In genomic region chr12:104469523-104469922, GRCh38 we compare ENCODE assay signal across 23 cellular contexts. TPM values are rescaled to one million over a fixed set of nuclear protein-coding genes. Genes with fewer than 3 reads are reported as not detected.
DNase-seq lines count a peak whose midpoint lies in the region; ATAC-seq and TF ChIP-seq lines count a peak whose summit lies in the region.
"Had no signal": no experiment of that assay in that cellular context is flagged by ENCODE, and none has a peak within 500 bp of the region (broad histone marks: within the 10 kb centered on the region; RNA-seq: fewer than 3 reads in every experiment).

No MANE protein-coding gene starts in this region.

- H3K9me3 ChIP-seq in trophoblast cell (ENCODE audit: insufficient read depth, low read depth, low read length): no peaks in the 10 kb centered on the region
- no peaks in the 10 kb centered on the region for H3K9me3 ChIP-seq in PC-3 (ENCODE audit: low read length)
- H3K9me3 ChIP-seq: lower lobe of right lung, prostate gland, SJCRH30, suprapubic skin had no signal

- H3K4me3 ChIP-seq in trophoblast cell (ENCODE audit: low read depth, low read length): no peak overlapping the region
- H3K4me3 ChIP-seq in PC-3 (ENCODE audit: low read length): no peak overlapping the region
- H3K4me3 ChIP-seq: lower lobe of right lung, prostate gland, SJCRH30, suprapubic skin had no signal

- CTCF ChIA-PET in PC-3 (lab: Charles Lee): no interaction called here

- no peaks in the 10 kb centered on the region for H3K27me3 ChIP-seq in trophoblast cell (ENCODE audit: insufficient read depth, low read length)
- H3K27me3 ChIP-seq in PC-3 (ENCODE audit: low read length): no peaks in the 10 kb centered on the region
- H3K27me3 ChIP-seq: SJCRH30, suprapubic skin had no signal

- no peaks in the 10 kb centered on the region for H3K9me2 ChIP-seq in PC-3 (replicated peaks; ENCODE audit: low read length)

- peaks cover 60% of the 10 kb centered on the region for H3K36me3 Mint-ChIP-seq in T-helper 2 cell treated with Interferon-gamma antibody and Interleukin-4, amounts not matched to agents 5 μg/mL and 100 μg/mL, for 36 hours (ENCODE audit: low read depth)
- H3K36me3 Mint-ChIP-seq in IgD-negative memory B cell: peaks cover 7% of the 10 kb centered on the region
- peaks cover 7% of the 10 kb centered on the region for H3K36me3 Mint-ChIP-seq in central memory CD8-positive, alpha-beta T cell (ENCODE audit: insufficient read depth)

- peak overlapping the region; percentile 37 for H3K27ac Mint-ChIP-seq in T-helper 2 cell treated with Interferon-gamma antibody and Interleukin-4, amounts not matched to agents 5 μg/mL and 100 μg/mL, for 36 hours
- peak overlapping the region in 2 of 3 donors; percentile 72 to 96 for H3K27ac Mint-ChIP-seq in IgD-negative memory B cell
- no peak overlapping the region for H3K27ac Mint-ChIP-seq in central memory CD8-positive, alpha-beta T cell (ENCODE audit: low read depth)
- H3K27ac Mint-ChIP-seq: activated naive CD4-positive, alpha-beta T cell treated with anti-CD3 and anti-CD28 coated beads, Interleukin-2, amount 50 U/mL, for 72 hours had no signal

- no peak overlapping the region for H2BK12ac ChIP-seq in trophoblast cell (ENCODE audit: low read length)

- H3K4me1 ChIP-seq in trophoblast cell (ENCODE audit: control insufficient read depth in 1 of 2, insufficient read depth in 2 of 2, low read length in 2 of 2): peaks cover 0 to 2% of the 10 kb centered on the region in 2 experiments
- no peaks in the 10 kb centered on the region for H3K4me1 ChIP-seq in PC-3 (ENCODE audit: insufficient read depth, low read length)
- H3K4me1 ChIP-seq: prostate gland, suprapubic skin had no signal

- intact Hi-C loops in PC-3 (cut with micrococcal nuclease): no loop called here

- H3K4me1 Mint-ChIP-seq in T-helper 2 cell treated with Interferon-gamma antibody and Interleukin-4, amounts not matched to agents 5 μg/mL and 100 μg/mL, for 36 hours (ENCODE audit: low read depth): peaks cover 88% of the 10 kb centered on the region
- H3K4me1 Mint-ChIP-seq in IgD-negative memory B cell: peaks cover 67 to 81% (median 73%) of the 10 kb centered on the region in 3 donors
- H3K4me1 Mint-ChIP-seq in central memory CD8-positive, alpha-beta T cell: peaks cover 90% of the 10 kb centered on the region

- H2BK120ac ChIP-seq in trophoblast cell (ENCODE audit: insufficient read depth, low read length, poor library complexity): no peak overlapping the region

- H3K27ac ChIP-seq in trophoblast cell (ENCODE audit: low read depth, low read length) (no peak overlapping the region), PC-3 (ENCODE audit: low read length) (no peak overlapping the region)
- H3K27ac ChIP-seq: 22Rv1, lower lobe of right lung, prostate gland, SJCRH30, suprapubic skin had no signal

- peak overlapping the region; percentile 95 for H3K23ac ChIP-seq in trophoblast cell (ENCODE audit: low read length)

- H3K79me2 ChIP-seq in trophoblast cell (ENCODE audit: control insufficient read depth, insufficient read depth, low read length, poor library complexity) (no peaks in the 10 kb centered on the region), PC-3 (ENCODE audit: low read length) (peaks cover 47% of the 10 kb centered on the region)

- no TSS peak for BruUV-seq in PC-3 (replicated peaks; lab: Mats Ljungman, UMichigan)

- POLR2A ChIA-PET in PC-3 (lab: Charles Lee; ENCODE audit: unreplicated experiment): no interaction called here

- no peak overlapping the region for H3K4me3 Mint-ChIP-seq in T-helper 2 cell treated with Interferon-gamma antibody and Interleukin-4, amounts not matched to agents 5 μg/mL and 100 μg/mL, for 36 hours
- peak overlapping the region in 2 of 4 donors; percentile 45 to 83 for H3K4me3 Mint-ChIP-seq in IgD-negative memory B cell
- H3K4me3 Mint-ChIP-seq in central memory CD8-positive, alpha-beta T cell: peak overlapping the region; percentile 29

- H3K18ac ChIP-seq in trophoblast cell (ENCODE audit: low read length): no peak overlapping the region

- ATAC-seq in central memory CD8-positive, alpha-beta T cell (replicated peaks; ENCODE audit: extremely low read depth, poor library complexity, severe bottlenecking): no peak
- ATAC-seq in PC-3 (no peak), GM18520 (IDR thresholded peaks at IDR 0.05; ENCODE audit: unreplicated experiment) (no peak), SK-N-SH treated with all-trans-retinoic acid at 6 μM for 48 hours (no peak)
- ATAC-seq: lower lobe of right lung, sciatic nerve had no signal

- H3K36me3 ChIP-seq in trophoblast cell (ENCODE audit: control insufficient read depth in 1 of 2, insufficient read depth in 2 of 2, low read length in 2 of 2) (no peaks in the 10 kb centered on the region), PC-3 (ENCODE audit: low read depth, low read length) (no peaks in the 10 kb centered on the region)
- H3K36me3 ChIP-seq: lower lobe of right lung, prostate gland, SJCRH30, suprapubic skin had no signal

- no peak overlapping the region for H2AFZ ChIP-seq in trophoblast cell (ENCODE audit: insufficient read depth, low read length, poor library complexity)
- no peak overlapping the region for H2AFZ ChIP-seq in PC-3 (ENCODE audit: low read length)

- H4K91ac ChIP-seq in trophoblast cell (ENCODE audit: low read depth, low read length): no peak overlapping the region

- H3F3A ChIP-seq in PC-3 (ENCODE audit: low read length, unreplicated experiment): no peaks in the 10 kb centered on the region

- H3K27me3 Mint-ChIP-seq in T-helper 2 cell treated with Interferon-gamma antibody and Interleukin-4, amounts not matched to agents 5 μg/mL and 100 μg/mL, for 36 hours (ENCODE audit: low read depth): no peaks in the 10 kb centered on the region
- no peaks in the 10 kb centered on the region for H3K27me3 Mint-ChIP-seq in IgD-negative memory B cell
- no peaks in the 10 kb centered on the region for H3K27me3 Mint-ChIP-seq in central memory CD8-positive, alpha-beta T cell

- no CpG with 5 or more reads among the region's 1 CpG for WGBS in trophoblast cell (ENCODE audit: extremely low coverage, insufficient coverage, insufficient read length)

- peaks cover 19% of the 10 kb centered on the region for H3K9me3 Mint-ChIP-seq in T-helper 2 cell treated with Interferon-gamma antibody and Interleukin-4, amounts not matched to agents 5 μg/mL and 100 μg/mL, for 36 hours
- H3K9me3 Mint-ChIP-seq in IgD-negative memory B cell: peaks cover 0 to 2% (median 0%) of the 10 kb centered on the region in 3 donors
- peaks cover 5% of the 10 kb centered on the region for H3K9me3 Mint-ChIP-seq in central memory CD8-positive, alpha-beta T cell

- no peak overlapping the region for H2BK5ac ChIP-seq in trophoblast cell (ENCODE audit: low read depth, low read length, poor library complexity)

- H3K79me1 ChIP-seq in trophoblast cell (ENCODE audit: low read length): no peaks in the 10 kb centered on the region

- no peak overlapping the region for H3K14ac ChIP-seq in trophoblast cell (ENCODE audit: low read length)

- DNase-seq in T-helper 2 cell treated with Interferon-gamma antibody and Interleukin-4, amounts not matched to agents 5 μg/mL and 100 μg/mL, for 36 hours (ENCODE audit: low spot score): no peak
- DNase-seq in T-helper 2 cell (no peak), trophoblast cell (no peak), PC-3 (no peak)
- no peak for DNase-seq in central memory CD8-positive, alpha-beta T cell (ENCODE audit: low spot score in 2 of 2)
- DNase-seq: activated CD4-positive, alpha-beta T cell treated with anti-CD3 and anti-CD28 coated beads for 48 hours; caudate nucleus; lower lobe of right lung; NCI-H1092 treated with DMSO at 0.1 percent for 48 hours; NCI-H2029; NCI-H526 treated with DMSO at 0.1 percent for 48 hours; SJCRH30; stimulated activated CD4-positive, alpha-beta T cell treated with anti-CD3 and anti-CD28 coated beads, Interleukin-12 subunit alpha, Interleukin-12 subunit beta, amount 100 ng/mL, for 4 hours; stimulated activated CD4-positive, alpha-beta T cell treated with anti-CD3 and anti-CD28 coated beads, Interleukin-4, amount 100 ng/mL, for 24 hours; stimulated activated naive CD4-positive, alpha-beta T cell had no signal

- no peak overlapping the region for H2AK5ac ChIP-seq in trophoblast cell (ENCODE audit: low read length)

- no peaks in the 10 kb centered on the region for H4K20me1 ChIP-seq in PC-3 (ENCODE audit: low read length)

- H3K4ac ChIP-seq in trophoblast cell (ENCODE audit: low read depth, low read length): no peak overlapping the region

- H4K8ac ChIP-seq in trophoblast cell (ENCODE audit: low read depth, low read length): no peak overlapping the region

- TF ChIP-seq CTCF in PC-3 (conservative IDR thresholded peaks at IDR 0.05; ENCODE audit: low read depth, low read length): no peak

- H3K4me2 ChIP-seq in trophoblast cell (ENCODE audit: low read length) (no peak overlapping the region), PC-3 (ENCODE audit: low read length) (no peak overlapping the region)

- H4K12ac ChIP-seq in trophoblast cell (ENCODE audit: low read depth, low read length): no peak overlapping the region

- H3K9ac ChIP-seq in trophoblast cell (ENCODE audit: low read length) (no peak overlapping the region), PC-3 (ENCODE audit: low read length) (no peak overlapping the region)

TF ChIP-seq in SK-N-SH treated with all-trans-retinoic acid at 6 μM for 48 hours, 23 proteins besides CTCF, POLR2A, EP300 and RAD21 (continues in another document):
- no peak for TF ChIP-seq PATZ1 (CRISPR knock-in tag; IDR thresholded peaks at IDR 0.05; ENCODE audit: borderline replicate concordance)

RNA-seq across cellular contexts. Expression of gene CHST11, which starts 12.8 kb away (rescaled TPM):
- 41.7 TPM for polyA plus RNA-seq in IgD-negative memory B cell
- 22.6 and 22.9 TPM in 2 replicates for polyA plus RNA-seq in trophoblast cell (2013)
- total RNA-seq in PC-3 (2014; rRNA removed): 53.5 and 56.7 TPM in 2 replicates
